10 cellular contexts compared by ENCODE assay signal in the genomic region with DNA sequence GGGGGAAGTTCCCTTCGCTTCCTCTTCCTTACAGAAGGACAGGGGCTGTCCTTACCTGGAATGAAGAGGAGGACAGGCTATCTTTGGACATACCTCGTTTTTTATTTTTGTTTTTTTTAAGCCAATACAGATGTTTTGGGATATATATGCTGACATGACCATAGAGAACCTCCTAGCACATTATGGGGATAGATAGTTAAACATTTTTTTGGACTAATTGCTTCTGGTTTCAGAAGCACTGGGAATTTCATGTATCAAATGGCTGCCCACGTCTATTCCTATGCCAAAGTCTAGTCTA.
DNase-seq lines count a peak whose midpoint lies in the region; ATAC-seq and TF ChIP-seq lines count a peak whose summit lies in the region.
"Had no signal": no experiment of that assay in that cellular context is flagged by ENCODE, and none has a peak within 500 bp of the region (broad histone marks: within the 10 kb centered on the region; RNA-seq: fewer than 3 reads in every experiment).

No MANE protein-coding gene starts in this region.

- H2BK120ac ChIP-seq in trophoblast cell (ENCODE audit: insufficient read depth, low read length, poor library complexity) = no peak overlapping the region

- H3K9me3 Mint-ChIP-seq in activated naive CD8-positive, alpha-beta T cell treated with anti-CD3 and anti-CD28 coated beads, Interleukin-2, amount 50 U/mL, for 24 hours = peaks cover 8% of the 10 kb centered on the region

- 80% methylated on average over 3 of the region's 3 CpGs for WGBS in SK-N-SH (ENCODE audit: low lambda C conversion rate)
- WGBS in trophoblast cell (ENCODE audit: extremely low coverage, insufficient coverage, insufficient read length) = no CpG with 5 or more reads among the region's 3 CpGs

- H3K36me3 ChIP-seq in SK-N-SH (replicated peaks in 1 of 2; ENCODE audit: control insufficient read depth in 1 of 2, insufficient read depth in 2 of 2, low read length in 1 of 2) (peaks cover 0 to 4% of the 10 kb centered on the region in 2 experiments), lower lobe of right lung (no peaks in the 10 kb centered on the region), subcutaneous abdominal adipose tissue (ENCODE audit: control insufficient read depth in 5 of 5, insufficient read depth in 5 of 5, low read length in 5 of 5) (peaks cover 0 to 10% (median 3%) of the 10 kb centered on the region in 5 donors), trophoblast cell (ENCODE audit: control insufficient read depth in 1 of 2, insufficient read depth in 2 of 2, low read length in 2 of 2) (no peaks in the 10 kb centered on the region)
- H3K36me3 ChIP-seq: neural progenitor cell had no signal

- intact Hi-C loops in lower lobe of right lung (cut with DNase I) = no loop called here

- H2AK5ac ChIP-seq in trophoblast cell (ENCODE audit: low read length) = no peak overlapping the region

- H3K14ac ChIP-seq in trophoblast cell (ENCODE audit: low read length) = no peak overlapping the region

- H3K9me2 ChIP-seq in SK-N-SH = no peaks in the 10 kb centered on the region

- peaks cover 2 to 14% of the 10 kb centered on the region in 2 experiments; a peak in 2 of 4 replicates for H3K4me1 ChIP-seq in SK-N-SH (ENCODE audit: control insufficient read depth in 1 of 2, insufficient read depth in 2 of 2, low read depth in 1 of 2, low read length in 1 of 2)
- peaks cover 51% of the 10 kb centered on the region for H3K4me1 ChIP-seq in lower lobe of right lung
- peaks cover 13 to 62% (median 31%) of the 10 kb centered on the region in 5 donors for H3K4me1 ChIP-seq in subcutaneous abdominal adipose tissue (ENCODE audit: control insufficient read depth in 5 of 5, insufficient read depth in 5 of 5, low read length in 5 of 5)
- peaks cover 7 to 9% of the 10 kb centered on the region in 2 experiments for H3K4me1 ChIP-seq in trophoblast cell (ENCODE audit: control insufficient read depth in 1 of 2, insufficient read depth in 2 of 2, low read length in 2 of 2)
- H3K4me1 ChIP-seq: neural progenitor cell had no signal

- ATAC-seq in SK-N-SH treated with all-trans-retinoic acid at 6 μM for 48 hours = no peak
- no peak for ATAC-seq in activated naive CD8-positive, alpha-beta T cell treated with anti-CD3 and anti-CD28 coated beads, Interleukin-2, amount 50 U/mL, for 24 hours
- no peak for ATAC-seq in lower lobe of right lung

- H3K4ac ChIP-seq in trophoblast cell (ENCODE audit: low read depth, low read length) = no peak overlapping the region

- H3K4me3 ChIP-seq in SK-N-SH (ENCODE audit: low read depth in 2 of 2, low read length in 1 of 2) (no peak overlapping the region), lower lobe of right lung (no peak overlapping the region), subcutaneous abdominal adipose tissue (ENCODE audit: low read depth in 1 of 5, low read length in 5 of 5) (peak overlapping the region in 1 of 5 donors; percentile 3), trophoblast cell (ENCODE audit: low read depth, low read length) (no peak overlapping the region)
- H3K4me3 ChIP-seq: neural progenitor cell had no signal

- no peaks in the 10 kb centered on the region for H3K27me3 Mint-ChIP-seq in activated naive CD8-positive, alpha-beta T cell treated with anti-CD3 and anti-CD28 coated beads, Interleukin-2, amount 50 U/mL, for 24 hours

- no peak overlapping the region for H3K23ac ChIP-seq in trophoblast cell (ENCODE audit: low read length)

- TF ChIP-seq EP300 in SK-N-SH (IDR thresholded peaks at IDR 0.05; ENCODE audit: borderline replicate concordance in 1 of 2, low read depth in 1 of 2, low read length in 1 of 2) = no peak

- H3K79me1 ChIP-seq in trophoblast cell (ENCODE audit: low read length) = peaks cover 1% of the 10 kb centered on the region

- H3K9me3 ChIP-seq in SK-N-SH = no peaks in the 10 kb centered on the region
- H3K9me3 ChIP-seq in lower lobe of right lung = no peaks in the 10 kb centered on the region
- H3K9me3 ChIP-seq in subcutaneous abdominal adipose tissue (ENCODE audit: control insufficient read depth in 5 of 5, low read length in 5 of 5) = peaks cover 0 to 2% (median 0%) of the 10 kb centered on the region in 5 donors
- no peaks in the 10 kb centered on the region for H3K9me3 ChIP-seq in trophoblast cell (ENCODE audit: insufficient read depth, low read depth, low read length)

- no peak overlapping the region for H3K18ac ChIP-seq in trophoblast cell (ENCODE audit: low read length)

- peak overlapping the region; percentile 40; the same call in 1 of the 2 replicates for H3K9ac ChIP-seq in SK-N-SH
- peak overlapping the region in 1 of 5 donors; percentile 63 for H3K9ac ChIP-seq in subcutaneous abdominal adipose tissue (ENCODE audit: low read length in 5 of 5)
- no peak overlapping the region for H3K9ac ChIP-seq in trophoblast cell (ENCODE audit: low read length)
- H3K9ac ChIP-seq: neural progenitor cell had no signal

- H3K27ac ChIP-seq in SK-N-SH (ENCODE audit: low read depth in 2 of 2, low read length in 1 of 2) (peak overlapping the region in 1 of 2 experiments; percentile 82; a peak in 2 of 4 replicates), lower lobe of right lung (peak overlapping the region; percentile 86), subcutaneous abdominal adipose tissue (ENCODE audit: low read depth, low read length) (peak overlapping the region; percentile 86), trophoblast cell (ENCODE audit: low read depth, low read length) (no peak overlapping the region)
- H3K27ac ChIP-seq: 22Rv1, neural progenitor cell had no signal

- H4K8ac ChIP-seq in trophoblast cell (ENCODE audit: low read depth, low read length) = no peak overlapping the region

- H3K27me3 ChIP-seq in SK-N-SH (ENCODE audit: insufficient read depth) = no peaks in the 10 kb centered on the region
- H3K27me3 ChIP-seq in lower lobe of right lung (ENCODE audit: low read depth) = no peaks in the 10 kb centered on the region
- H3K27me3 ChIP-seq in subcutaneous abdominal adipose tissue (ENCODE audit: control insufficient read depth in 5 of 5, insufficient read depth in 4 of 5, low read length in 5 of 5) = no peaks in the 10 kb centered on the region
- no peaks in the 10 kb centered on the region for H3K27me3 ChIP-seq in trophoblast cell (ENCODE audit: insufficient read depth, low read length)
- H3K27me3 ChIP-seq: neural progenitor cell had no signal

- TF ChIP-seq CTCF in SK-N-SH (IDR thresholded peaks at IDR 0.05) (no peak), lower lobe of right lung (IDR thresholded peaks at IDR 0.05) (no peak)

- H3F3A ChIP-seq in SK-N-SH (replicated peaks; ENCODE audit: insufficient read depth) = peaks cover 8% of the 10 kb centered on the region

- H2BK12ac ChIP-seq in trophoblast cell (ENCODE audit: low read length) = no peak overlapping the region

- no peak overlapping the region for H2AFZ ChIP-seq in SK-N-SH (ENCODE audit: low read depth)
- no peak overlapping the region for H2AFZ ChIP-seq in trophoblast cell (ENCODE audit: insufficient read depth, low read length, poor library complexity)
- H2AFZ ChIP-seq: neural progenitor cell had no signal

- no peak overlapping the region for H2BK5ac ChIP-seq in trophoblast cell (ENCODE audit: low read depth, low read length, poor library complexity)

- H3K79me2 ChIP-seq in SK-N-SH (ENCODE audit: insufficient read depth) (no peaks in the 10 kb centered on the region), trophoblast cell (ENCODE audit: control insufficient read depth, insufficient read depth, low read length, poor library complexity) (no peaks in the 10 kb centered on the region)

- CTCF ChIA-PET in SK-N-SH (lab: Yijun Ruan, JAX) = no interaction called here

- no peak overlapping the region for H4K12ac ChIP-seq in trophoblast cell (ENCODE audit: low read depth, low read length)

- H4K20me1 ChIP-seq in SK-N-SH (ENCODE audit: insufficient read depth) = no peaks in the 10 kb centered on the region

- H4K91ac ChIP-seq in trophoblast cell (ENCODE audit: low read depth, low read length) = no peak overlapping the region

- peaks cover 71% of the 10 kb centered on the region for H3K4me1 Mint-ChIP-seq in activated naive CD8-positive, alpha-beta T cell treated with anti-CD3 and anti-CD28 coated beads, Interleukin-2, amount 50 U/mL, for 24 hours

- no peak for TF ChIP-seq RAD21 in SK-N-SH (IDR thresholded peaks at IDR 0.05; ENCODE audit: low read length)

- POLR2A ChIA-PET in SK-N-SH (lab: Yijun Ruan, JAX) = no interaction called here

- H3K4me2 ChIP-seq in SK-N-SH (no peak overlapping the region), trophoblast cell (ENCODE audit: low read length) (no peak overlapping the region)
- H3K4me2 ChIP-seq: neural progenitor cell had no signal

- peak overlapping the region; percentile 92 for H3K27ac Mint-ChIP-seq in activated naive CD8-positive, alpha-beta T cell treated with anti-CD3 and anti-CD28 coated beads, Interleukin-2, amount 50 U/mL, for 24 hours

- DNase-seq in SK-N-SH = no peak
- DNase-seq in activated naive CD8-positive, alpha-beta T cell treated with anti-CD3 and anti-CD28 coated beads, Interleukin-2, amount 50 U/mL, for 24 hours = no peak
- DNase-seq in lower lobe of right lung = no peak
- DNase-seq in amygdala (lab: John Stamatoyannopoulos, UW) = no peak
- no peak for DNase-seq in NCI-H526 (lab: John Stamatoyannopoulos, UW)
- no peak for DNase-seq in trophoblast cell

- H3K4me3 Mint-ChIP-seq in activated naive CD8-positive, alpha-beta T cell treated with anti-CD3 and anti-CD28 coated beads, Interleukin-2, amount 50 U/mL, for 24 hours = peak overlapping the region; percentile 30
- H3K4me3 Mint-ChIP-seq: neural progenitor cell had no signal

- H3K36me3 Mint-ChIP-seq in activated naive CD8-positive, alpha-beta T cell treated with anti-CD3 and anti-CD28 coated beads, Interleukin-2, amount 50 U/mL, for 24 hours (ENCODE audit: low read depth) = peaks cover 69% of the 10 kb centered on the region

TF ChIP-seq in SK-N-SH, 30 proteins besides CTCF, POLR2A, EP300 and RAD21 (continues in another document):
- no peak for TF ChIP-seq TCF12 (IDR thresholded peaks at IDR 0.05)
- TF ChIP-seq CHD2 (IDR thresholded peaks at IDR 0.05; ENCODE audit: low read length, partially characterized antibody) = no peak
- TF ChIP-seq FOXM1 (IDR thresholded peaks at IDR 0.05; ENCODE audit: low read depth) = no peak
- no peak for TF ChIP-seq SMC3 (IDR thresholded peaks at IDR 0.05; ENCODE audit: low read depth, low read length)
- no peak for TF ChIP-seq JUND (IDR thresholded peaks at IDR 0.05)
- TF ChIP-seq NRF1 (IDR thresholded peaks at IDR 0.05; ENCODE audit: low read depth, low read length) = no peak
- TF ChIP-seq RXRA (IDR thresholded peaks at IDR 0.05; ENCODE audit: borderline replicate concordance, low read depth) = no peak
